ENCODE assay signal across 2 cellular contexts in genomic region chr20:3865152-3865886, GRCh38.
TF ChIP-seq lines count a peak whose summit lies in the region.

No MANE protein-coding gene starts in this region.

TF ChIP-seq in IMR-90, 13 proteins besides CTCF, POLR2A, EP300 and RAD21:
- TF ChIP-seq BHLHE40 (IDR thresholded peaks at IDR 0.05; ENCODE audit: low read depth, low read length) (no peak), RFX5 (IDR thresholded peaks at IDR 0.05; ENCODE audit: low read depth, low read length) (no peak), USF2 (IDR thresholded peaks at IDR 0.05; ENCODE audit: low read depth, low read length) (no peak), RCOR1 (IDR thresholded peaks at IDR 0.05; ENCODE audit: insufficient replicate concordance, low read length) (no peak), NFE2L2 (IDR thresholded peaks at IDR 0.05; ENCODE audit: low read depth, low read length) (no peak), SMC3 (IDR thresholded peaks at IDR 0.05; ENCODE audit: low read depth, low read length) (no peak), MAZ (IDR thresholded peaks at IDR 0.05; ENCODE audit: borderline replicate concordance, low read depth, low read length) (no peak), MXI1 (IDR thresholded peaks at IDR 0.05; ENCODE audit: borderline replicate concordance, low read depth, low read length) (no peak), FOS (IDR thresholded peaks at IDR 0.05; ENCODE audit: low read depth, low read length) (no peak), CHD1 (IDR thresholded peaks at IDR 0.05; ENCODE audit: low read depth, low read length) (no peak), MAFK (IDR thresholded peaks at IDR 0.05; ENCODE audit: low read depth, low read length) (no peak), ELK1 (IDR thresholded peaks at IDR 0.05; ENCODE audit: borderline replicate concordance, low read depth, low read length) (no peak), CEBPB (IDR thresholded peaks at IDR 0.05; ENCODE audit: low read depth, low read length) (no peak)

TF ChIP-seq in K562, 482 proteins besides CTCF, POLR2A, EP300 and RAD21:
- TF ChIP-seq ZBTB12 (CRISPR knock-in tag; IDR thresholded peaks at IDR 0.05), result no peak
- 0 out of 2 replicates have a peak, but pooled peaks have one; percentile 6 for TF ChIP-seq RBFOX2 (IDR thresholded peaks at IDR 0.05; ENCODE audit: low read depth, low read length)
- no peak for TF ChIP-seq CTCFL (IDR thresholded peaks at IDR 0.05; ENCODE audit: borderline replicate concordance, insufficient read depth, low read depth, low read length, poor library complexity, severe bottlenecking)
- TF ChIP-seq ARID1B (IDR thresholded peaks at IDR 0.05), result no peak
